Comparison of ENCODE assay signal across 23 cellular contexts in the genomic region with DNA sequence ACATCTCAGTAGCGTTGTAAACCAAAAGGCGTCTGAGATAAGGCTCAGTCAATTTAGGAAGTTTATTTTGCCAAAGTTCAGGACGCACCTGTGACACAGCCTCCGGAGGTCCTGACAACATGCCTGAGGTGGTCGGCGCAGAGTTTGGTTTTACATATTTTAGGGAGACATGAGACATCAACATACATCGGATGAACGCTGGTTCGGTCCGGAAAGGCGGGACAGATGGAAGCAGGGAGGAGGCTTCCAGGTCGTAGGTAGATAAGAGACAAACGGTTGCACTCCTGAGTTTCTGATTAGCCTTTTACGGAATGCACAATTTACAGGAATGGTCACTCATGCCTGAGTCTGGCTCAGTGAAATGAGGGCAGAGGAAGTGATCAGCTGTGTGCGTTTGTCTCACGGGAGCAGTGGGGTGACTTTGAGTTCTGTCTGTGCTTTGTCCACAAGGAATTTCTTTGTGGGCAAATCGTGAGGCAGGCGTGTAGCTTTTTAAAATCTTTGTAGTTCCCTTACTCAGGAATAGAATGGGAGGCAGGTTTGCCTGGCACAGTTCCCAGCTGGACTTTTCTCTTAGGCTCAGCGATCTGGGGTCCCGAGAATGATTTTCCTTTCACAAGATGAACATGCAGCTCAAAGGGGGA. TPM values are rescaled to one million over a fixed set of nuclear protein-coding genes. Genes with fewer than 3 reads are reported as not detected.
DNase-seq lines count a peak whose midpoint lies in the region; ATAC-seq, FAIRE-seq and TF ChIP-seq lines count a peak whose summit lies in the region.
"Had no signal": no experiment of that assay in that cellular context is flagged by ENCODE, and none has a peak within 500 bp of the region (broad histone marks: within the 10 kb centered on the region; RNA-seq: fewer than 3 reads in every experiment).

No MANE protein-coding gene starts in this region.

- H2AFZ ChIP-seq in GM23338: no peak overlapping the region

- no peak overlapping the region for H3K4me3 ChIP-seq in endodermal cell (ENCODE audit: low read length)
- no peak overlapping the region for H3K4me3 ChIP-seq in GM23338
- H3K4me3 ChIP-seq: SJSA1 had no signal

- no peaks in the 10 kb centered on the region for H3K9me3 Mint-ChIP-seq in natural killer cell treated with Interleukin-12 subunit alpha and Interleukin-12 subunit beta and Interleukin-15 and Interleukin-18, amount 100 ng/mL, for 72 hours
- no peaks in the 10 kb centered on the region for H3K9me3 Mint-ChIP-seq in natural killer cell
- peaks cover 3% of the 10 kb centered on the region for H3K9me3 Mint-ChIP-seq in endodermal cell
- no peaks in the 10 kb centered on the region for H3K9me3 Mint-ChIP-seq in GM23338
- H3K9me3 Mint-ChIP-seq: H9 had no signal

- ATAC-seq in natural killer cell treated with Interleukin-12 subunit alpha and Interleukin-12 subunit beta and Interleukin-15 and Interleukin-18, amount 100 ng/mL, for 72 hours: no peak
- no peak for ATAC-seq in natural killer cell
- no peak for ATAC-seq in GM21528 (IDR thresholded peaks at IDR 0.05; ENCODE audit: low FRiP score, unreplicated experiment)
- ATAC-seq in HG03342 (IDR thresholded peaks at IDR 0.05; ENCODE audit: unreplicated experiment): no peak
- no peak for ATAC-seq in GM23338
- ATAC-seq: HepG2 had no signal

- H3K4me1 ChIP-seq in endodermal cell (ENCODE audit: control insufficient read depth, insufficient read depth, low read length) (peaks cover 2% of the 10 kb centered on the region), GM23338 (ENCODE audit: insufficient read depth) (no peaks in the 10 kb centered on the region)

- H4K20me1 ChIP-seq in GM23338 (replicated peaks; ENCODE audit: insufficient read depth): no peaks in the 10 kb centered on the region

- H3K36me3 ChIP-seq in endodermal cell (ENCODE audit: control insufficient read depth, insufficient read depth, low read length) (no peaks in the 10 kb centered on the region), GM23338 (ENCODE audit: insufficient read depth) (no peaks in the 10 kb centered on the region)
- H3K36me3 ChIP-seq: SJSA1 had no signal

- no peak overlapping the region for H3K4me3 Mint-ChIP-seq in natural killer cell treated with Interleukin-12 subunit alpha and Interleukin-12 subunit beta and Interleukin-15 and Interleukin-18, amount 100 ng/mL, for 72 hours
- H3K4me3 Mint-ChIP-seq in natural killer cell (no peak overlapping the region), endodermal cell (no peak overlapping the region), GM23338 (no peak overlapping the region)
- H3K4me3 Mint-ChIP-seq: H9 had no signal

- no peaks in the 10 kb centered on the region for H3K79me2 ChIP-seq in GM23338 (replicated peaks; ENCODE audit: insufficient read depth)

- H3K27me3 ChIP-seq in endodermal cell (ENCODE audit: control insufficient read depth, insufficient read depth, low read length, poor library complexity, severe bottlenecking): peaks cover 82% of the 10 kb centered on the region
- no peaks in the 10 kb centered on the region for H3K27me3 ChIP-seq in GM23338 (ENCODE audit: insufficient read depth)
- H3K27me3 ChIP-seq: SJSA1 had no signal

- no peaks in the 10 kb centered on the region for H3F3A ChIP-seq in GM23338 (replicated peaks; ENCODE audit: low read depth)

- FAIRE-seq in urothelium cell line (lab: Jason Lieb, UNC): no peak
- FAIRE-seq: GM12892, GM19239, HepG2 had no signal

- peaks cover 0 to 7% of the 10 kb centered on the region in 2 donors for H3K4me1 Mint-ChIP-seq in natural killer cell treated with Interleukin-12 subunit alpha and Interleukin-12 subunit beta and Interleukin-15 and Interleukin-18, amount 100 ng/mL, for 72 hours (ENCODE audit: low read depth in 2 of 2)
- peaks cover 0 to 14% of the 10 kb centered on the region in 2 donors for H3K4me1 Mint-ChIP-seq in natural killer cell
- no peaks in the 10 kb centered on the region for H3K4me1 Mint-ChIP-seq in endodermal cell
- H3K4me1 Mint-ChIP-seq in GM23338: peaks cover 11% of the 10 kb centered on the region
- H3K4me1 Mint-ChIP-seq: CD4-positive, alpha-beta memory T cell had no signal

- DNase-seq in natural killer cell treated with Interleukin-12 subunit alpha and Interleukin-12 subunit beta and Interleukin-15 and Interleukin-18, amount 100 ng/mL, for 72 hours (ENCODE audit: low spot score): peak; percentile 47
- DNase-seq in natural killer cell (no peak), endodermal cell (no peak), myocyte (ENCODE audit: low read depth) (peak; percentile 47), GM23338 (ENCODE audit: low spot score) (no peak), urothelium cell line (ENCODE audit: low spot score) (no peak)
- DNase-seq: DND-41; GDM1; H9; Karpas-422; NCI-H1105 treated with DMSO at 0.1 percent for 48 hours; NCI-H1930; NCI-H526 treated with DMSO at 0.1 percent for 48 hours; NK-92 treated with Interleukin-12 subunit alpha and Interleukin-12 subunit beta, amount 100 ng/mL, for 24 hours; OCI-M1 had no signal

- no peak overlapping the region for H3K27ac Mint-ChIP-seq in natural killer cell treated with Interleukin-12 subunit alpha and Interleukin-12 subunit beta and Interleukin-15 and Interleukin-18, amount 100 ng/mL, for 72 hours
- H3K27ac Mint-ChIP-seq in natural killer cell (no peak overlapping the region), endodermal cell (no peak overlapping the region), GM23338 (no peak overlapping the region)

- intact Hi-C loops in natural killer cell (cut with micrococcal nuclease): no loop called here

- no peak overlapping the region for H3K9ac ChIP-seq in endodermal cell (ENCODE audit: extremely low read depth, low read length, poor library complexity, severe bottlenecking)

- no peak for TF ChIP-seq CTCF in natural killer cell (IDR thresholded peaks at IDR 0.05)
- no peak for TF ChIP-seq CTCF in endodermal cell (conservative IDR thresholded peaks at IDR 0.05)
- TF ChIP-seq CTCF in GM23338 (conservative IDR thresholded peaks at IDR 0.05; ENCODE audit: low read depth in 2 of 2): no peak

- H3K27me3 Mint-ChIP-seq in natural killer cell treated with Interleukin-12 subunit alpha and Interleukin-12 subunit beta and Interleukin-15 and Interleukin-18, amount 100 ng/mL, for 72 hours: no peaks in the 10 kb centered on the region
- H3K27me3 Mint-ChIP-seq in natural killer cell (ENCODE audit: low read depth in 2 of 2): peaks cover 0 to 3% of the 10 kb centered on the region in 2 donors
- peaks cover 48% of the 10 kb centered on the region for H3K27me3 Mint-ChIP-seq in endodermal cell (ENCODE audit: insufficient read depth)
- peaks cover 17% of the 10 kb centered on the region for H3K27me3 Mint-ChIP-seq in GM23338 (ENCODE audit: insufficient read depth, low read depth, poor library complexity)

- no peak overlapping the region for H3K4me2 ChIP-seq in GM23338

- H3K9me3 ChIP-seq in endodermal cell (ENCODE audit: control insufficient read depth, low read length): no peaks in the 10 kb centered on the region
- H3K9me3 ChIP-seq: SJSA1 had no signal

- H3K9me2 ChIP-seq in GM23338 (ENCODE audit: insufficient read depth): no peaks in the 10 kb centered on the region

- no peaks in the 10 kb centered on the region for H3K36me3 Mint-ChIP-seq in natural killer cell treated with Interleukin-12 subunit alpha and Interleukin-12 subunit beta and Interleukin-15 and Interleukin-18, amount 100 ng/mL, for 72 hours
- no peaks in the 10 kb centered on the region for H3K36me3 Mint-ChIP-seq in natural killer cell
- H3K36me3 Mint-ChIP-seq in endodermal cell (ENCODE audit: low read depth): no peaks in the 10 kb centered on the region
- no peaks in the 10 kb centered on the region for H3K36me3 Mint-ChIP-seq in GM23338 (ENCODE audit: low read depth)
- H3K36me3 Mint-ChIP-seq: CD4-positive, alpha-beta memory T cell had no signal

- peak overlapping the region; percentile 47 for H3K27ac ChIP-seq in endodermal cell (ENCODE audit: low read depth, low read length)
- no peak overlapping the region for H3K27ac ChIP-seq in GM23338 (ENCODE audit: low read depth)
- H3K27ac ChIP-seq: RWPE1, SJSA1 had no signal

- WGBS in endodermal cell (ENCODE audit: insufficient coverage in 1 of 2, insufficient read length in 1 of 2), 2 experiments: 93 to 94% methylated on average over 19 to 20 of the region's 20 CpGs

TF ChIP-seq in GM23338, 12 proteins besides CTCF, POLR2A, EP300 and RAD21 (continues in another document):
- TF ChIP-seq ZNF114 (CRISPR knock-in tag; IDR thresholded peaks at IDR 0.05) (no peak), EZH2 (IDR thresholded peaks at IDR 0.05; ENCODE audit: low read depth, unreplicated experiment) (no peak), CREB1 (CRISPR knock-in tag; IDR thresholded peaks at IDR 0.05; ENCODE audit: low read depth) (no peak), ZNF331 (CRISPR knock-in tag; IDR thresholded peaks at IDR 0.05; ENCODE audit: low read depth) (no peak)

RNA-seq across cellular contexts. Expression of a gene that starts 36.3 kb away (rescaled TPM):
- 1 to 10 TPM in 1 of 2 donors, under 1 TPM in 1; 0.64 to 1.4 TPM for total RNA-seq in natural killer cell treated with Interleukin-12 subunit alpha and Interleukin-12 subunit beta and Interleukin-15 and Interleukin-18, amount 100 ng/mL, for 72 hours
- total RNA-seq in natural killer cell (10 to 100 TPM; 21.1 to 23.9 (median 23.5) TPM), endodermal cell (under 1 TPM; 0.20 to 0.27 TPM), myocyte (not detected in 2 replicates)
- 0.14 TPM for polyA plus RNA-seq in endodermal cell (2013, experiment 1 of 2)
- 0.25 TPM for polyA plus RNA-seq in endodermal cell (2013, experiment 2 of 2)
- 2.1 TPM for polyA plus RNA-seq in myocyte (2012)
- total RNA-seq in GM23338 (2014; rRNA removed; shearing (Covaris generic)): 1.5 TPM in 1 of 2 replicates, not detected in the other
- polyA plus RNA-seq in GM23338 (2016; fragmentation: Nextera tagmentation; extraction: Ambion mirVana): 0.12 and 0.44 TPM in 2 replicates
- total RNA-seq: HepG2, SJSA1 had no signal

Comparison
In these comparisons a context has a peak if more than half of its experiments do, and no peak if none do; other contexts are left out.
1. DNase-seq: peak in natural killer cell treated with Interleukin-12 subunit alpha and Interleukin-12 subunit beta and Interleukin-15 and Interleukin-18, amount 100 ng/mL, for 72 hours (single experiment) and myocyte (single experiment); none in natural killer cell (single experiment), endodermal cell (single experiment), GM23338 (single experiment) and urothelium cell line (single experiment).